1 cellular context compared by ENCODE assay signal in genomic region chr16:46883690-46884512, GRCh38.
TF ChIP-seq lines count a peak whose summit lies in the region.

GPT2 (plus strand) TSS chr16:46884362; CDS start chr16:46884716, 354 bp downstream.

TF ChIP-seq in HepG2, 621 proteins besides CTCF, POLR2A, EP300 and RAD21 (continued from another document):
- TF ChIP-seq ARID5B (CRISPR knock-in tag; IDR thresholded peaks at IDR 0.05), result peak; percentile 82
- peak; percentile 97 for TF ChIP-seq ZNF772 (CRISPR knock-in tag; IDR thresholded peaks at IDR 0.05)
- TF ChIP-seq NCOR1 (IDR thresholded peaks at IDR 0.05; ENCODE audit: borderline replicate concordance, low read length), result peak; percentile 14; the same call in 1 of the 2 replicates
- TF ChIP-seq ZNF605 (CRISPR knock-in tag; IDR thresholded peaks at IDR 0.05), result peak; percentile 49; the same call in 1 of the 2 replicates
- no peak for TF ChIP-seq SYNCRIP (IDR thresholded peaks at IDR 0.05; ENCODE audit: insufficient read depth, low read depth, low read length)
- TF ChIP-seq NCOA2 (CRISPR knock-in tag; IDR thresholded peaks at IDR 0.05), result peak; percentile 74
- peak; percentile 27; the same call in 1 of the 2 replicates for TF ChIP-seq SAFB2 (CRISPR knock-in tag; IDR thresholded peaks at IDR 0.05; ENCODE audit: borderline replicate concordance, low read depth)
- TF ChIP-seq ZNF530 (CRISPR knock-in tag; IDR thresholded peaks at IDR 0.05; ENCODE audit: low read depth), result no peak; the same call in 1 of the 2 replicates
- peak; percentile 63; the same call in 1 of the 2 replicates for TF ChIP-seq TP53 (CRISPR knock-in tag; conservative IDR thresholded peaks at IDR 0.05)
- 0 out of 2 replicates have a peak, but pooled peaks have one; percentile 18 for TF ChIP-seq ZNF33B (CRISPR knock-in tag; IDR thresholded peaks at IDR 0.05)
- TF ChIP-seq GABPB1 (CRISPR knock-in tag; IDR thresholded peaks at IDR 0.05), result peak; percentile 89
- TF ChIP-seq POGK (CRISPR knock-in tag; conservative IDR thresholded peaks at IDR 0.05), result peak; percentile 88
- peak; percentile 67 for TF ChIP-seq MIER2 (CRISPR knock-in tag; IDR thresholded peaks at IDR 0.05)
- peak; percentile 67; the same call in 1 of the 2 replicates for TF ChIP-seq ZNF136 (CRISPR knock-in tag; IDR thresholded peaks at IDR 0.05; ENCODE audit: low read depth)
- TF ChIP-seq ATF5 (CRISPR knock-in tag; IDR thresholded peaks at IDR 0.05; ENCODE audit: low read depth), result peak; percentile 97
